In genomic region chr11:131668867-131669780, GRCh38 we compare ENCODE assay signal across 8 cellular contexts.
DNase-seq lines count a peak whose midpoint lies in the region; ATAC-seq lines count a peak whose summit lies in the region.

No MANE protein-coding gene starts in this region.

- no peaks in the 10 kb centered on the region for H3K27me3 ChIP-seq in effector memory CD4-positive, alpha-beta T cell (replicated peaks; ENCODE audit: control insufficient read depth, insufficient read depth, low read length, poor library complexity, severe bottlenecking)

- ATAC-seq in GM19351 (IDR thresholded peaks at IDR 0.05; ENCODE audit: unreplicated experiment): peak; percentile 86
- peak; percentile 64 for ATAC-seq in HG03439 (IDR thresholded peaks at IDR 0.05; ENCODE audit: unreplicated experiment)
- no peak for ATAC-seq in HG02588 (IDR thresholded peaks at IDR 0.05; ENCODE audit: unreplicated experiment)

- DNase-seq in D341Med (ENCODE audit: low spot score) (peak; percentile 73), SKM-1 treated with dmso at 0.1 percent for 144 hours (lab: John Stamatoyannopoulos, UW; ENCODE audit: unreplicated experiment) (peak; percentile 42), cerebellar cortex (ENCODE audit: low spot score) (peak; percentile 75), myocyte (ENCODE audit: low read depth) (peak; percentile 23)
- no peak for DNase-seq in effector memory CD4-positive, alpha-beta T cell

- H3K4me1 ChIP-seq in effector memory CD4-positive, alpha-beta T cell (ENCODE audit: control insufficient read depth, insufficient read depth, low read length, poor library complexity, severe bottlenecking): no peaks in the 10 kb centered on the region

- H3K27ac ChIP-seq in effector memory CD4-positive, alpha-beta T cell (ENCODE audit: insufficient read depth, low read length, poor library complexity, severe bottlenecking): no peak overlapping the region

- no peak overlapping the region for H3K4me3 ChIP-seq in effector memory CD4-positive, alpha-beta T cell (ENCODE audit: insufficient read depth, low read depth, low read length, poor library complexity, severe bottlenecking)

- H3K36me3 ChIP-seq in effector memory CD4-positive, alpha-beta T cell (ENCODE audit: control insufficient read depth, insufficient read depth, low read length): no peaks in the 10 kb centered on the region

- H3K9me3 ChIP-seq in effector memory CD4-positive, alpha-beta T cell (ENCODE audit: control insufficient read depth, low read length): no peaks in the 10 kb centered on the region

Comparison
In these comparisons a context has a peak if more than half of its experiments do, and no peak if none do; other contexts are left out.
1. DNase-seq: peak in D341Med (single experiment), SKM-1 treated with dmso at 0.1 percent for 144 hours (single experiment), cerebellar cortex (single experiment) and myocyte (single experiment); none in effector memory CD4-positive, alpha-beta T cell (0 of 3).